In genomic region chr1:162372159-162373071, GRCh38 we compare ENCODE assay signal across 1 cellular context.
TF ChIP-seq lines count a peak whose summit lies in the region.

No MANE protein-coding gene starts in this region.

TF ChIP-seq in HepG2, 621 proteins besides CTCF, POLR2A, EP300 and RAD21 (continued from another document):
- TF ChIP-seq PRDM10 (CRISPR knock-in tag; IDR thresholded peaks at IDR 0.05; ENCODE audit: low read depth) (no peak), ZNF276 (CRISPR knock-in tag; IDR thresholded peaks at IDR 0.05; ENCODE audit: low read depth) (no peak), NR2C2 (CRISPR knock-in tag; IDR thresholded peaks at IDR 0.05; ENCODE audit: borderline replicate concordance) (no peak), BORCS8-MEF2B (CRISPR knock-in tag; IDR thresholded peaks at IDR 0.05) (no peak), ZBTB42 (CRISPR knock-in tag; IDR thresholded peaks at IDR 0.05) (no peak)
